Comparison of ENCODE assay signal across 8 cellular contexts in genomic region chr12:122422769-122423257, GRCh38. TPM values are rescaled to one million over a fixed set of nuclear protein-coding genes. Genes with fewer than 3 reads are reported as not detected.
DNase-seq lines count a peak whose midpoint lies in the region; ATAC-seq, FAIRE-seq and TF ChIP-seq lines count a peak whose summit lies in the region.

No MANE protein-coding gene starts in this region.

- H3K4me1 ChIP-seq in CD4-positive, alpha-beta memory T cell (ENCODE audit: insufficient read depth, low read length), result peaks cover 43% of the 10 kb centered on the region
- H3K4me1 ChIP-seq in adrenal gland (replicated peaks in 1 of 2) (peaks cover 19 to 46% of the 10 kb centered on the region in 2 donors), iPS-18a (ENCODE audit: control insufficient read depth, low read depth, low read length) (peaks cover 10% of the 10 kb centered on the region), small intestine (ENCODE audit: control insufficient read depth in 2 of 2, insufficient read depth in 1 of 2, low read depth in 1 of 2, low read length in 1 of 2) (peaks cover 0 to 7% of the 10 kb centered on the region in 2 donors)

- peak overlapping the region; percentile 43 for H3K27ac ChIP-seq in CD4-positive, alpha-beta memory T cell (ENCODE audit: low read depth, low read length)
- H3K27ac ChIP-seq in adrenal gland (peak overlapping the region; percentile 4 to 100 (median 75)), iPS-18a (ENCODE audit: low read length) (peak overlapping the region; percentile 89), small intestine (ENCODE audit: low read depth in 1 of 2, low read length in 1 of 2) (peak overlapping the region; percentile 77 to 85)

- no peaks in the 10 kb centered on the region for H3K9me3 ChIP-seq in CD4-positive, alpha-beta memory T cell (ENCODE audit: control insufficient read depth in 1 of 2, low read length in 2 of 2)
- H3K9me3 ChIP-seq in adrenal gland (replicated peaks in 1 of 3), result no peaks in the 10 kb centered on the region
- H3K9me3 ChIP-seq in iPS-18a (ENCODE audit: control insufficient read depth, low read depth, low read length), result no peaks in the 10 kb centered on the region
- no peaks in the 10 kb centered on the region for H3K9me3 ChIP-seq in small intestine (ENCODE audit: control insufficient read depth, low read depth)

- no peaks in the 10 kb centered on the region for H3K9me3 Mint-ChIP-seq in CD4-positive, alpha-beta memory T cell

- H3K9ac ChIP-seq in iPS-18a (ENCODE audit: low read length), result peak overlapping the region; percentile 92

- peaks cover 20 to 37% (median 29%) of the 10 kb centered on the region in 4 donors for H3K4me1 Mint-ChIP-seq in CD4-positive, alpha-beta memory T cell

- H3K27me3 ChIP-seq in CD4-positive, alpha-beta memory T cell (ENCODE audit: insufficient read depth, low read length), result no peaks in the 10 kb centered on the region
- H3K27me3 ChIP-seq in adrenal gland (no peaks in the 10 kb centered on the region), iPS-18a (ENCODE audit: control insufficient read depth, insufficient read depth, low read length) (no peaks in the 10 kb centered on the region), small intestine (ENCODE audit: control insufficient read depth in 2 of 2, insufficient read depth in 2 of 2, low read length in 2 of 2) (no peaks in the 10 kb centered on the region)

- no peak for TF ChIP-seq CTCF in adrenal gland (IDR thresholded peaks at IDR 0.05)

- intact Hi-C loops in CD4-positive, alpha-beta memory T cell (cut with micrococcal nuclease), result loop anchor here (1.0 kb wide), 1 partner anchor 48 kb away; no protein-coding TSS in a partner anchor
- intact Hi-C loops in adrenal gland (cut with DNase I), result loop anchor here in 1 of 2 donors (10.0 kb wide), 1 partner anchor 52 kb away; no protein-coding TSS in a partner anchor

- no peak for FAIRE-seq in small intestine (lab: Jason Lieb, UNC)

- H3K4me3 ChIP-seq in CD4-positive, alpha-beta memory T cell (ENCODE audit: low read length in 2 of 2), result peak overlapping the region; percentile 53 to 67
- H3K4me3 ChIP-seq in adrenal gland (peak overlapping the region in 3 of 4 donors; percentile 27 to 99 (median 51)), iPS-18a (ENCODE audit: low read length) (peak overlapping the region; percentile 90), small intestine (ENCODE audit: low read depth in 1 of 2, low read length in 2 of 2) (peak overlapping the region; percentile 79 to 97)

- H3K36me3 ChIP-seq in CD4-positive, alpha-beta memory T cell (ENCODE audit: insufficient read depth, low read length), result no peaks in the 10 kb centered on the region
- H3K36me3 ChIP-seq in adrenal gland (replicated peaks in 1 of 2) (no peaks in the 10 kb centered on the region), iPS-18a (ENCODE audit: control insufficient read depth, low read depth, low read length) (no peaks in the 10 kb centered on the region), small intestine (ENCODE audit: control insufficient read depth in 2 of 2, insufficient read depth in 2 of 2, low read length in 2 of 2) (no peaks in the 10 kb centered on the region)

- TF ChIP-seq POLR2A in adrenal gland (IDR thresholded peaks at IDR 0.05), result no peak

- H3K27ac Mint-ChIP-seq in CD4-positive, alpha-beta memory T cell, result peak overlapping the region; percentile 47 to 93 (median 91)

- POLR2A ChIA-PET in CD4-positive, alpha-beta memory T cell (lab: Charles Lee; ENCODE audit: partially characterized antibody), result interaction anchor here (0.8 to 4.6 kb wide), 7 partner anchors 10 to 104 kb away, joined by 3 to 32 read pairs (median 7); partner anchors contain the start of genes KNTC1 and RSRC2

- peaks cover 0 to 10% of the 10 kb centered on the region in 2 donors for H3K36me3 Mint-ChIP-seq in CD4-positive, alpha-beta memory T cell

- H3K4me3 Mint-ChIP-seq in CD4-positive, alpha-beta memory T cell, result peak overlapping the region; percentile 88 to 92 (median 90)

- ATAC-seq in HG02610 (IDR thresholded peaks at IDR 0.05; ENCODE audit: unreplicated experiment) (peak; percentile 4), GM19035 (IDR thresholded peaks at IDR 0.05; ENCODE audit: unreplicated experiment) (no peak)

- WGBS in adrenal gland, 4 donors, result 1 to 4% (median 2%) methylated on average over 7 to 32 of the region's 32 CpGs
- WGBS in small intestine, 3 donors, result 0 to 1% (median 0%) methylated on average over 23 to 32 of the region's 32 CpGs

- no peaks in the 10 kb centered on the region for H3K27me3 Mint-ChIP-seq in CD4-positive, alpha-beta memory T cell

- CTCF ChIA-PET in CD4-positive, alpha-beta memory T cell (lab: Charles Lee; ENCODE audit: partially characterized antibody), result interaction anchor here (0.6 to 6.0 kb wide), 8 partner anchors 11 to 1295 kb away, joined by 3 to 28 read pairs (median 8); no protein-coding TSS in a partner anchor

- DNase-seq in CD4-positive, alpha-beta memory T cell, result peak in 3 of 5 donors; percentile 14 to 18 (median 15)
- peak; percentile 85 for DNase-seq in RKO (ENCODE audit: low spot score)
- DNase-seq in adrenal gland, result peak; percentile 47 to 77 (median 66)
- DNase-seq in small intestine, result peak; percentile 35
- no peak for DNase-seq in COLO668 (lab: John Stamatoyannopoulos, UW; ENCODE audit: unreplicated experiment)

RNA-seq across cellular contexts. Expression of gene CLIP1, which starts 0.3 kb away (rescaled TPM):
- 10 to 100 TPM; 63.5 to 65.7 TPM for total RNA-seq in CD4-positive, alpha-beta memory T cell
- polyA plus RNA-seq in CD4-positive, alpha-beta memory T cell, result 10 to 100 TPM in 1 of 2 donors, 1 to 10 TPM in 1; 5.9 to 34.7 TPM
- total RNA-seq in adrenal gland, result 100 to 1,000 TPM in 3 of 8 donors, 10 to 100 TPM in 5; 50.8 to 134 (median 95.8) TPM
- polyA plus RNA-seq in adrenal gland (100 to 1,000 TPM in 1 of 3 donors, 10 to 100 TPM in 2; 22.8 to 112 (median 41.0) TPM), small intestine (10 to 100 TPM; 16.1 to 22.7 (median 16.8) TPM)
